Comparison of ENCODE assay signal across 1 cellular context in the genomic region with DNA sequence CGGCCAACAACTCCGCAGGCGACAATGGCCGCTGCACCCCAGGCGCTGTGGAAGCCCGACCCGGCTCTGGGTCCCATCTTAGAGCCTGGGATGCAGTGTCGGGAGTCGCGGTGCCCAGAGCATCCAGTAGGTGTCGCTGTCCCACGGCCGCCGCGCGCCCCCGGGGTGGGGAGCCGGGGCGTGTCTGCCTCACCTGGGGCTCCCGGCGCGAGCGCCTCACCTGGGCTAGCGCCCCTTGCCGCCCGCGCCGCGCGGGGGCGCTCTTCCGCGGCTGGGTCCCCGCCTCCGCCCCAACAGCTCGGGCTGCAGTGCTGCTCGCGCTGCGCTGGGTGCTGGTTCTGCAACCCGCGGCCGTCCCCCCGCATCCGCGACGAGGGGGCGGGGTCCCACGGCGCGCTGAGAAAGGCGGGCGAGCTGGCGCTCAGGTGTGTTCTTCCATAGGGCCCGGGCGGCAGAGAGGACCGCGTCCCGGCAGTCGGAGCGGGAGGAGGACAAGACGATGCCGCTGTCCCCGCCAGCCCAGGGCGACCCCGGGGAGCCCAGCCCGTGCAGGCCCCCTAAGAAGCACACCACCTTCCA.
TF ChIP-seq lines count a peak whose summit lies in the region.

A gene with protein sequence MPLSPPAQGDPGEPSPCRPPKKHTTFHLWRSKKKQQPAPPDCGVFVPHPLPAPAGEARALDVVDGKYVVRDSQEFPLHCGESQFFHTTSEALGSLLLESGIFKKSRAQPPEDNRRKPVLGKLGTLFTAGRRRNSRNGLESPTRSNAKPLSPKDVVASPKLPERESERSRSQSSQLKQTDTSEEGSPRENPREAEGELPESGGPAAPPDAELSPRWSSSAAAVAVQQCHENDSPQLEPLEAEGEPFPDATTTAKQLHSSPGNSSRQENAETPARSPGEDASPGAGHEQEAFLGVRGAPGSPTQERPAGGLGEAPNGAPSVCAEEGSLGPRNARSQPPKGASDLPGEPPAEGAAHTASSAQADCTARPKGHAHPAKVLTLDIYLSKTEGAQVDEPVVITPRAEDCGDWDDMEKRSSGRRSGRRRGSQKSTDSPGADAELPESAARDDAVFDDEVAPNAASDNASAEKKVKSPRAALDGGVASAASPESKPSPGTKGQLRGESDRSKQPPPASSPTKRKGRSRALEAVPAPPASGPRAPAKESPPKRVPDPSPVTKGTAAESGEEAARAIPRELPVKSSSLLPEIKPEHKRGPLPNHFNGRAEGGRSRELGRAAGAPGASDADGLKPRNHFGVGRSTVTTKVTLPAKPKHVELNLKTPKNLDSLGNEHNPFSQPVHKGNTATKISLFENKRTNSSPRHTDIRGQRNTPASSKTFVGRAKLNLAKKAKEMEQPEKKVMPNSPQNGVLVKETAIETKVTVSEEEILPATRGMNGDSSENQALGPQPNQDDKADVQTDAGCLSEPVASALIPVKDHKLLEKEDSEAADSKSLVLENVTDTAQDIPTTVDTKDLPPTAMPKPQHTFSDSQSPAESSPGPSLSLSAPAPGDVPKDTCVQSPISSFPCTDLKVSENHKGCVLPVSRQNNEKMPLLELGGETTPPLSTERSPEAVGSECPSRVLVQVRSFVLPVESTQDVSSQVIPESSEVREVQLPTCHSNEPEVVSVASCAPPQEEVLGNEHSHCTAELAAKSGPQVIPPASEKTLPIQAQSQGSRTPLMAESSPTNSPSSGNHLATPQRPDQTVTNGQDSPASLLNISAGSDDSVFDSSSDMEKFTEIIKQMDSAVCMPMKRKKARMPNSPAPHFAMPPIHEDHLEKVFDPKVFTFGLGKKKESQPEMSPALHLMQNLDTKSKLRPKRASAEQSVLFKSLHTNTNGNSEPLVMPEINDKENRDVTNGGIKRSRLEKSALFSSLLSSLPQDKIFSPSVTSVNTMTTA (N-terminal part only) (plus strand): TSS at position 308 of the 579 bp plus-strand sequence. CDS start 192 bp downstream, at position 500.

TF ChIP-seq in HepG2, 621 proteins besides CTCF, POLR2A, EP300 and RAD21 (continued from another document and continues in another):
- TF ChIP-seq, protein P1, sequence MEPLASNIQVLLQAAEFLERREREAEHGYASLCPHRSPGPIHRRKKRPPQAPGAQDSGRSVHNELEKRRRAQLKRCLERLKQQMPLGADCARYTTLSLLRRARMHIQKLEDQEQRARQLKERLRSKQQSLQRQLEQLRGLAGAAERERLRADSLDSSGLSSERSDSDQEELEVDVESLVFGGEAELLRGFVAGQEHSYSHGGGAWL (CRISPR knock-in tag; IDR thresholded peaks at IDR 0.05) = no peak
- no peak for TF ChIP-seq ZNF441 (CRISPR knock-in tag; IDR thresholded peaks at IDR 0.05; ENCODE audit: borderline replicate concordance)
- no peak for TF ChIP-seq DMAP1 (CRISPR knock-in tag; IDR thresholded peaks at IDR 0.05)
- no peak for TF ChIP-seq HOXA5 (CRISPR knock-in tag; IDR thresholded peaks at IDR 0.05)
- no peak for TF ChIP-seq ZFP37 (CRISPR knock-in tag; IDR thresholded peaks at IDR 0.05; ENCODE audit: borderline replicate concordance)
- no peak for TF ChIP-seq FOXA3 (CRISPR knock-in tag; IDR thresholded peaks at IDR 0.05)
- TF ChIP-seq XBP1 (CRISPR knock-in tag; IDR thresholded peaks at IDR 0.05) = no peak
- TF ChIP-seq ZNF136 (CRISPR knock-in tag; IDR thresholded peaks at IDR 0.05; ENCODE audit: low read depth) = no peak
- TF ChIP-seq ZBTB38 (CRISPR knock-in tag; IDR thresholded peaks at IDR 0.05) = no peak
- 0 out of 2 replicates have a peak, but pooled peaks have one; percentile 10 for TF ChIP-seq ZNF891 (CRISPR knock-in tag; IDR thresholded peaks at IDR 0.05)
- no peak for TF ChIP-seq ZNF724P (CRISPR knock-in tag; IDR thresholded peaks at IDR 0.05; ENCODE audit: borderline replicate concordance)
- TF ChIP-seq ZNF850 (CRISPR knock-in tag; conservative IDR thresholded peaks at IDR 0.05) = no peak
- no peak for TF ChIP-seq MLLT10 (CRISPR knock-in tag; IDR thresholded peaks at IDR 0.05)
- TF ChIP-seq CBX1 (IDR thresholded peaks at IDR 0.05; ENCODE audit: low read depth) = no peak
- no peak for TF ChIP-seq SP5 (CRISPR knock-in tag; IDR thresholded peaks at IDR 0.05; ENCODE audit: borderline replicate concordance, low read depth)
- peak; percentile 24; the same call in 1 of the 2 replicates for TF ChIP-seq ZNF501 (CRISPR knock-in tag; IDR thresholded peaks at IDR 0.05)
- no peak for TF ChIP-seq KAT8 (CRISPR knock-in tag; IDR thresholded peaks at IDR 0.05)
- TF ChIP-seq RFX5 (IDR thresholded peaks at IDR 0.05; ENCODE audit: low read depth, low read length) = no peak
- no peak for TF ChIP-seq ZNF296 (CRISPR knock-in tag; conservative IDR thresholded peaks at IDR 0.05)
- no peak for TF ChIP-seq RELA (CRISPR knock-in tag; IDR thresholded peaks at IDR 0.05)
- TF ChIP-seq ZUFSP (CRISPR knock-in tag; IDR thresholded peaks at IDR 0.05; ENCODE audit: borderline replicate concordance) = no peak
- no peak for TF ChIP-seq CREM (IDR thresholded peaks at IDR 0.05)
- no peak for TF ChIP-seq CREM (CRISPR knock-in tag; IDR thresholded peaks at IDR 0.05)
- TF ChIP-seq, protein P2, sequence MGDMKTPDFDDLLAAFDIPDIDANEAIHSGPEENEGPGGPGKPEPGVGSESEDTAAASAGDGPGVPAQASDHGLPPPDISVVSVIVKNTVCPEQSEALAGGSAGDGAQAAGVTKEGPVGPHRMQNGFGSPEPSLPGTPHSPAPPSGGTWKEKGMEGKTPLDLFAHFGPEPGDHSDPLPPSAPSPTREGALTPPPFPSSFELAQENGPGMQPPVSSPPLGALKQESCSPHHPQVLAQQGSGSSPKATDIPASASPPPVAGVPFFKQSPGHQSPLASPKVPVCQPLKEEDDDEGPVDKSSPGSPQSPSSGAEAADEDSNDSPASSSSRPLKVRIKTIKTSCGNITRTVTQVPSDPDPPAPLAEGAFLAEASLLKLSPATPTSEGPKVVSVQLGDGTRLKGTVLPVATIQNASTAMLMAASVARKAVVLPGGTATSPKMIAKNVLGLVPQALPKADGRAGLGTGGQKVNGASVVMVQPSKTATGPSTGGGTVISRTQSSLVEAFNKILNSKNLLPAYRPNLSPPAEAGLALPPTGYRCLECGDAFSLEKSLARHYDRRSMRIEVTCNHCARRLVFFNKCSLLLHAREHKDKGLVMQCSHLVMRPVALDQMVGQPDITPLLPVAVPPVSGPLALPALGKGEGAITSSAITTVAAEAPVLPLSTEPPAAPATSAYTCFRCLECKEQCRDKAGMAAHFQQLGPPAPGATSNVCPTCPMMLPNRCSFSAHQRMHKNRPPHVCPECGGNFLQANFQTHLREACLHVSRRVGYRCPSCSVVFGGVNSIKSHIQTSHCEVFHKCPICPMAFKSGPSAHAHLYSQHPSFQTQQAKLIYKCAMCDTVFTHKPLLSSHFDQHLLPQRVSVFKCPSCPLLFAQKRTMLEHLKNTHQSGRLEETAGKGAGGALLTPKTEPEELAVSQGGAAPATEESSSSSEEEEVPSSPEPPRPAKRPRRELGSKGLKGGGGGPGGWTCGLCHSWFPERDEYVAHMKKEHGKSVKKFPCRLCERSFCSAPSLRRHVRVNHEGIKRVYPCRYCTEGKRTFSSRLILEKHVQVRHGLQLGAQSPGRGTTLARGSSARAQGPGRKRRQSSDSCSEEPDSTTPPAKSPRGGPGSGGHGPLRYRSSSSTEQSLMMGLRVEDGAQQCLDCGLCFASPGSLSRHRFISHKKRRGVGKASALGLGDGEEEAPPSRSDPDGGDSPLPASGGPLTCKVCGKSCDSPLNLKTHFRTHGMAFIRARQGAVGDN (CRISPR knock-in tag; IDR thresholded peaks at IDR 0.05) = peak; percentile 45
- no peak for TF ChIP-seq ZFP90 (CRISPR knock-in tag; IDR thresholded peaks at IDR 0.05; ENCODE audit: borderline replicate concordance)
- TF ChIP-seq IRF9 (CRISPR knock-in tag; IDR thresholded peaks at IDR 0.05; ENCODE audit: borderline replicate concordance) = no peak
- TF ChIP-seq NR2C2 (CRISPR knock-in tag; IDR thresholded peaks at IDR 0.05; ENCODE audit: borderline replicate concordance) = no peak
- no peak for TF ChIP-seq ZNF703 (CRISPR knock-in tag; IDR thresholded peaks at IDR 0.05; ENCODE audit: borderline replicate concordance)
- no peak for TF ChIP-seq PRPF4 (IDR thresholded peaks at IDR 0.05; ENCODE audit: low read depth, low read length, poor library complexity, severe bottlenecking)
- TF ChIP-seq THAP9 (CRISPR knock-in tag; IDR thresholded peaks at IDR 0.05; ENCODE audit: borderline replicate concordance) = no peak
- TF ChIP-seq ZNF574 (CRISPR knock-in tag; IDR thresholded peaks at IDR 0.05) = no peak
- no peak for TF ChIP-seq KLF16 (CRISPR knock-in tag; IDR thresholded peaks at IDR 0.05)
- no peak for TF ChIP-seq PRMT3 (CRISPR knock-in tag; IDR thresholded peaks at IDR 0.05; ENCODE audit: borderline replicate concordance, low read depth)
- TF ChIP-seq TBX2 (CRISPR knock-in tag; IDR thresholded peaks at IDR 0.05; ENCODE audit: borderline replicate concordance) = 0 out of 2 replicates have a peak, but pooled peaks have one; percentile 34
- no peak for TF ChIP-seq HHEX (CRISPR knock-in tag; IDR thresholded peaks at IDR 0.05)
- TF ChIP-seq DNMT1 (CRISPR knock-in tag; IDR thresholded peaks at IDR 0.05) = no peak
- no peak for TF ChIP-seq CEBPZ (IDR thresholded peaks at IDR 0.05; ENCODE audit: low read length)
- no peak for TF ChIP-seq RBM39 (IDR thresholded peaks at IDR 0.05; ENCODE audit: low read depth, low read length, poor library complexity, severe bottlenecking)
